Comparison of ENCODE assay signal across 8 cellular contexts in genomic region chr14:24430143-24430681, GRCh38. TPM values are rescaled to one million over a fixed set of nuclear protein-coding genes. Genes with fewer than 3 reads are reported as not detected.
DNase-seq lines count a peak whose midpoint lies in the region; ATAC-seq and TF ChIP-seq lines count a peak whose summit lies in the region.

No MANE protein-coding gene starts in this region.

- peak overlapping the region; percentile 94 for H3K27ac ChIP-seq in layer of hippocampus (ENCODE audit: low read depth, low read length)

- H3K9me3 Mint-ChIP-seq in chondrocyte (ENCODE audit: low read depth) = peaks cover 1% of the 10 kb centered on the region

- H3K27ac Mint-ChIP-seq in chondrocyte (ENCODE audit: unreplicated experiment) = peak overlapping the region; percentile 97

- DNase-seq in GM03348 (ENCODE audit: low spot score) = peak; percentile 98
- peak in 61 of 76 experiments; percentile 21 to 80 (median 60) for DNase-seq in HUDEP-2 (lab: John Stamatoyannopoulos, UW; ENCODE audit: unreplicated experiment in 76 of 76)
- DNase-seq in T1000 (lab: John Stamatoyannopoulos, UW) = peak; percentile 86
- DNase-seq in chondrocyte (ENCODE audit: low spot score) = peak; percentile 86
- DNase-seq in stimulated activated CD4-positive, alpha-beta T cell treated with anti-CD3 and anti-CD28 coated beads, Interleukin-1b, Interleukin-23, amount 100 ng/mL, for 24 hours (ENCODE audit: low read depth in 4 of 4, low spot score in 1 of 4) = peak in 3 of 4 experiments; percentile 23 to 54 (median 44)
- no peak for DNase-seq in NCI-H2107 treated with DMSO at 0.1 percent for 48 hours (lab: John Stamatoyannopoulos, UW; ENCODE audit: unreplicated experiment)

- peaks cover 48% of the 10 kb centered on the region for H3K4me1 Mint-ChIP-seq in chondrocyte (ENCODE audit: low read depth)

- H3K36me3 Mint-ChIP-seq in chondrocyte (ENCODE audit: low read depth) = peaks cover 17% of the 10 kb centered on the region

- no peak for TF ChIP-seq CTCF in chondrocyte (IDR thresholded peaks at IDR 0.05)

- peak; percentile 56 for ATAC-seq in GM21526 (IDR thresholded peaks at IDR 0.05; ENCODE audit: low FRiP score, unreplicated experiment)

- H3K27me3 ChIP-seq in layer of hippocampus (ENCODE audit: control insufficient read depth, insufficient read depth, low read length) = no peaks in the 10 kb centered on the region

- peak overlapping the region; percentile 88 for H3K4me3 Mint-ChIP-seq in chondrocyte (ENCODE audit: unreplicated experiment)

- H3K27me3 Mint-ChIP-seq in chondrocyte (ENCODE audit: low read depth) = no peaks in the 10 kb centered on the region

RNA-seq across cellular contexts. Expression of gene KHNYN, which starts 0.5 kb away (rescaled TPM):
- total RNA-seq in chondrocyte = 44.4 to 53.8 TPM (median 53.7 TPM) in 3 replicates

RNA-seq across cellular contexts. Expression of gene CBLN3, which starts 0.7 kb away (rescaled TPM):
- total RNA-seq in chondrocyte = 5.2 to 6.1 TPM (median 5.5 TPM) in 3 replicates

RNA-seq across cellular contexts. Expression of gene SDR39U1, which starts 12.4 kb away (rescaled TPM):
- 34.6 to 52.9 TPM (median 35.3 TPM) in 3 replicates for total RNA-seq in chondrocyte

RNA-seq across cellular contexts. Expression of gene NYNRIN, which starts 31.4 kb away (rescaled TPM):
- total RNA-seq in chondrocyte = 20.0 to 32.1 TPM (median 21.0 TPM) in 3 replicates
